Comparison of ENCODE assay signal across 21 cellular contexts in genomic region chr17:7497228-7497627, GRCh38. TPM values are rescaled to one million over a fixed set of nuclear protein-coding genes. Genes with fewer than 3 reads are reported as not detected.
DNase-seq lines count a peak whose midpoint lies in the region; ATAC-seq and TF ChIP-seq lines count a peak whose summit lies in the region.
"Had no signal": no experiment of that assay in that cellular context is flagged by ENCODE, and none has a peak within 500 bp of the region (broad histone marks: within the 10 kb centered on the region; RNA-seq: fewer than 3 reads in every experiment).

No MANE protein-coding gene starts in this region.

- H3K27me3 ChIP-seq in right lobe of liver (no peaks in the 10 kb centered on the region), HAP-1 (ENCODE audit: low read depth) (no peaks in the 10 kb centered on the region), MM.1S (replicated peaks; ENCODE audit: insufficient read depth, low read length) (no peaks in the 10 kb centered on the region)

- H3K9ac ChIP-seq in MM.1S (ENCODE audit: low read length), result no peak overlapping the region

- H4K20me1 ChIP-seq in MM.1S (ENCODE audit: insufficient read depth, low read length), result peaks cover 14% of the 10 kb centered on the region

- DNase-seq in natural killer cell (no peak), right lobe of liver (no peak), HAP-1 (ENCODE audit: low spot score in 2 of 2) (no peak), MM.1S (no peak)
- DNase-seq in natural killer cell treated with Interleukin-12 subunit alpha and Interleukin-12 subunit beta and Interleukin-15 and Interleukin-18, amount 100 ng/mL, for 72 hours (ENCODE audit: low spot score), result no peak
- DNase-seq: activated CD4-positive, alpha-beta T cell treated with anti-CD3 and anti-CD28 coated beads, Interleukin-2, amount 50 U/mL, for 48 hours; activated naive CD8-positive, alpha-beta T cell treated with anti-CD3 and anti-CD28 coated beads, Interleukin-2, amount 10 ng/mL, durations not matched to agents 7 days and 5 days; activated T-cell treated with anti-CD3 and anti-CD28 coated beads, Interleukin-2, amount 50 U/mL, for 48 hours; DMS153; H9; MV-4-11; NCI-H2029; NCI-H510A had no signal

- H3K4me2 ChIP-seq in MM.1S (ENCODE audit: low read depth, low read length), result no peak overlapping the region

- H3K4me1 Mint-ChIP-seq in natural killer cell, result peaks cover 17 to 33% of the 10 kb centered on the region in 2 donors
- peaks cover 16 to 33% of the 10 kb centered on the region in 2 donors for H3K4me1 Mint-ChIP-seq in natural killer cell treated with Interleukin-12 subunit alpha and Interleukin-12 subunit beta and Interleukin-15 and Interleukin-18, amount 100 ng/mL, for 72 hours (ENCODE audit: low read depth in 2 of 2)

- H3K9me2 ChIP-seq in MM.1S (replicated peaks; ENCODE audit: insufficient read depth, low read length), result no peaks in the 10 kb centered on the region

- peaks cover 0 to 4% (median 0%) of the 10 kb centered on the region in 4 donors for H3K4me1 ChIP-seq in right lobe of liver
- no peaks in the 10 kb centered on the region for H3K4me1 ChIP-seq in HAP-1
- no peaks in the 10 kb centered on the region for H3K4me1 ChIP-seq in MM.1S (ENCODE audit: low read length)

- H3K9me3 ChIP-seq in right lobe of liver (no peaks in the 10 kb centered on the region), HAP-1 (no peaks in the 10 kb centered on the region), MM.1S (replicated peaks; ENCODE audit: insufficient read depth, low read length) (no peaks in the 10 kb centered on the region)

- intact Hi-C loops in natural killer cell (cut with micrococcal nuclease) (no loop called here), right lobe of liver (cut with DNase I) (no loop called here)

- H3K36me3 ChIP-seq in right lobe of liver (peaks cover 9 to 66% (median 48%) of the 10 kb centered on the region in 4 donors), HAP-1 (replicated peaks) (peaks cover 71% of the 10 kb centered on the region), MM.1S (replicated peaks; ENCODE audit: insufficient read depth, low read length) (peaks cover 11% of the 10 kb centered on the region)

- ATAC-seq in natural killer cell, result peak in 1 of 3 donors; percentile 11
- ATAC-seq in natural killer cell treated with Interleukin-12 subunit alpha and Interleukin-12 subunit beta and Interleukin-15 and Interleukin-18, amount 100 ng/mL, for 72 hours, result no peak
- peak; percentile 29 to 44 (median 40) for ATAC-seq in right lobe of liver
- no peak for ATAC-seq in GM18907 (IDR thresholded peaks at IDR 0.05; ENCODE audit: unreplicated experiment)
- ATAC-seq: K562 had no signal

- H3K9me3 Mint-ChIP-seq in natural killer cell, result no peaks in the 10 kb centered on the region
- no peaks in the 10 kb centered on the region for H3K9me3 Mint-ChIP-seq in natural killer cell treated with Interleukin-12 subunit alpha and Interleukin-12 subunit beta and Interleukin-15 and Interleukin-18, amount 100 ng/mL, for 72 hours
- H3K9me3 Mint-ChIP-seq: activated naive CD8-positive, alpha-beta T cell treated with anti-CD3 and anti-CD28 coated beads, Interleukin-2, amount 10 ng/mL, durations not matched to agents 7 days and 5 days; H9; stimulated activated naive CD8-positive, alpha-beta T cell treated with anti-CD3 and anti-CD28 coated beads, Interleukin-15, Interleukin-2, amounts not matched to agents 100 ng/mL and 50 ng/mL, for 24 hours had no signal

- H3K36me3 Mint-ChIP-seq in natural killer cell, result peaks cover 11% of the 10 kb centered on the region
- H3K36me3 Mint-ChIP-seq in natural killer cell treated with Interleukin-12 subunit alpha and Interleukin-12 subunit beta and Interleukin-15 and Interleukin-18, amount 100 ng/mL, for 72 hours, result peaks cover 28% of the 10 kb centered on the region

- WGBS in right lobe of liver (ENCODE audit: insufficient coverage, low coverage, low lambda C conversion rate, missing lambda C conversion rate), result 66% methylated on average over 4 of the region's 10 CpGs

- TF ChIP-seq CTCF in natural killer cell (IDR thresholded peaks at IDR 0.05) (no peak), right lobe of liver (IDR thresholded peaks at IDR 0.05) (no peak), MM.1S (IDR thresholded peaks at IDR 0.05; ENCODE audit: low read length) (no peak)

- in situ Hi-C loops in HAP-1 (cut with MboI; ENCODE audit: low sequenced_read_pairs), result no loop called here

- H3K27ac Mint-ChIP-seq in natural killer cell, result peak overlapping the region; percentile 38 to 74
- H3K27ac Mint-ChIP-seq in natural killer cell treated with Interleukin-12 subunit alpha and Interleukin-12 subunit beta and Interleukin-15 and Interleukin-18, amount 100 ng/mL, for 72 hours, result no peak overlapping the region
- H3K27ac Mint-ChIP-seq: stimulated activated naive CD8-positive, alpha-beta T cell treated with anti-CD3 and anti-CD28 coated beads, Interleukin-15, Interleukin-2, amounts not matched to agents 100 ng/mL and 50 ng/mL, for 24 hours had no signal

- no peak overlapping the region for H3K27ac ChIP-seq in right lobe of liver
- H3K27ac ChIP-seq in MM.1S (ENCODE audit: low read length), result no peak overlapping the region
- H3K27ac ChIP-seq: C4-2B, HL-60 had no signal

- TF ChIP-seq POLR2A in right lobe of liver (IDR thresholded peaks at IDR 0.05), result no peak

- H3K4me3 ChIP-seq in right lobe of liver, result no peak overlapping the region
- H3K4me3 ChIP-seq in HAP-1, result no peak overlapping the region
- no peak overlapping the region for H3K4me3 ChIP-seq in MM.1S (ENCODE audit: low read length)
- H3K4me3 ChIP-seq: K562 had no signal

- H2AFZ ChIP-seq in MM.1S (ENCODE audit: low read length), result no peak overlapping the region

- H3F3A ChIP-seq in MM.1S (ENCODE audit: insufficient read depth, low read length), result no peaks in the 10 kb centered on the region; the same call in 1 of the 2 replicates

- no peaks in the 10 kb centered on the region for H3K27me3 Mint-ChIP-seq in natural killer cell (ENCODE audit: low read depth in 2 of 2)
- no peaks in the 10 kb centered on the region for H3K27me3 Mint-ChIP-seq in natural killer cell treated with Interleukin-12 subunit alpha and Interleukin-12 subunit beta and Interleukin-15 and Interleukin-18, amount 100 ng/mL, for 72 hours
- H3K27me3 Mint-ChIP-seq: activated naive CD8-positive, alpha-beta T cell treated with anti-CD3 and anti-CD28 coated beads, Interleukin-2, amount 10 ng/mL, durations not matched to agents 7 days and 5 days; stimulated activated naive CD8-positive, alpha-beta T cell treated with anti-CD3 and anti-CD28 coated beads, Interleukin-15, Interleukin-2, amounts not matched to agents 100 ng/mL and 50 ng/mL, for 24 hours had no signal

- H3K79me2 ChIP-seq in MM.1S (ENCODE audit: low read length), result peaks cover 59% of the 10 kb centered on the region

- H3K4me3 Mint-ChIP-seq in natural killer cell, result no peak overlapping the region
- no peak overlapping the region for H3K4me3 Mint-ChIP-seq in natural killer cell treated with Interleukin-12 subunit alpha and Interleukin-12 subunit beta and Interleukin-15 and Interleukin-18, amount 100 ng/mL, for 72 hours
- H3K4me3 Mint-ChIP-seq: activated naive CD8-positive, alpha-beta T cell treated with anti-CD3 and anti-CD28 coated beads, Interleukin-2, amount 10 ng/mL, durations not matched to agents 7 days and 5 days; stimulated activated naive CD8-positive, alpha-beta T cell treated with anti-CD3 and anti-CD28 coated beads, Interleukin-15, Interleukin-2, amounts not matched to agents 100 ng/mL and 50 ng/mL, for 24 hours had no signal

RNA-seq across cellular contexts. Expression of gene POLR2A, which starts 13.1 kb away (rescaled TPM):
- 100 to 1,000 TPM; 515 to 879 (median 524) TPM for total RNA-seq in natural killer cell
- 100 to 1,000 TPM; 212 to 283 TPM for total RNA-seq in natural killer cell treated with Interleukin-12 subunit alpha and Interleukin-12 subunit beta and Interleukin-15 and Interleukin-18, amount 100 ng/mL, for 72 hours
- total RNA-seq in right lobe of liver, result 10 to 100 TPM; 36.1 to 49.9 (median 46.0) TPM

RNA-seq across cellular contexts. Expression of gene SLC35G6, which starts 16.0 kb away (rescaled TPM):
- total RNA-seq in natural killer cell, result not detected
- not detected for total RNA-seq in natural killer cell treated with Interleukin-12 subunit alpha and Interleukin-12 subunit beta and Interleukin-15 and Interleukin-18, amount 100 ng/mL, for 72 hours
- not detected for total RNA-seq in right lobe of liver
- total RNA-seq: A673; activated naive CD8-positive, alpha-beta T cell treated with anti-CD3 and anti-CD28 coated beads, Interleukin-2, amount 10 ng/mL, durations not matched to agents 7 days and 5 days; bronchial epithelial cell; H9; K562; ureter had no signal

RNA-seq across cellular contexts. Expression of gene ZBTB4, which starts 17.8 kb away (rescaled TPM):
- 10 to 100 TPM; 64.0 to 72.5 (median 68.4) TPM for total RNA-seq in natural killer cell
- 10 to 100 TPM; 19.7 to 26.1 TPM for total RNA-seq in natural killer cell treated with Interleukin-12 subunit alpha and Interleukin-12 subunit beta and Interleukin-15 and Interleukin-18, amount 100 ng/mL, for 72 hours
- total RNA-seq in right lobe of liver, result 10 to 100 TPM in 1 of 6 experiments, 1 to 10 TPM in 5; 5.7 to 10.5 (median 7.9) TPM

RNA-seq across cellular contexts. Expression of gene TNFSF12, which starts 51.6 kb away (rescaled TPM):
- total RNA-seq in natural killer cell, result 10 to 100 TPM; 49.1 to 62.6 (median 60.3) TPM
- 10 to 100 TPM; 54.9 to 69.3 TPM for total RNA-seq in natural killer cell treated with Interleukin-12 subunit alpha and Interleukin-12 subunit beta and Interleukin-15 and Interleukin-18, amount 100 ng/mL, for 72 hours
- 10 to 100 TPM in 4 of 6 experiments, 1 to 10 TPM in 2; 6.1 to 14.7 (median 11.4) TPM for total RNA-seq in right lobe of liver

RNA-seq across cellular contexts. Expression of gene CHRNB1, which starts 52.4 kb away (rescaled TPM):
- total RNA-seq in natural killer cell (10 to 100 TPM in 2 of 3 donors, 1 to 10 TPM in 1; 9.8 to 10.4 (median 10.2) TPM), right lobe of liver (10 to 100 TPM in 2 of 6 experiments, 1 to 10 TPM in 4; 6.0 to 12.3 (median 8.2) TPM)
- 10 to 100 TPM; 10.4 to 13.7 TPM for total RNA-seq in natural killer cell treated with Interleukin-12 subunit alpha and Interleukin-12 subunit beta and Interleukin-15 and Interleukin-18, amount 100 ng/mL, for 72 hours

Comparison
In these comparisons a context has a peak if more than half of its experiments do, and no peak if none do; other contexts are left out.
1. H3K27ac Mint-ChIP-seq: peak in natural killer cell (2 of 2); none in natural killer cell treated with Interleukin-12 subunit alpha and Interleukin-12 subunit beta and Interleukin-15 and Interleukin-18, amount 100 ng/mL, for 72 hours (0 of 2).
2. ATAC-seq: peak in right lobe of liver (4 of 4); none in natural killer cell treated with Interleukin-12 subunit alpha and Interleukin-12 subunit beta and Interleukin-15 and Interleukin-18, amount 100 ng/mL, for 72 hours (0 of 2) and GM18907 (single experiment).
3. RNA of gene POLR2A, which starts 13.1 kb away (total RNA-seq): 515 to 879 TPM in natural killer cell and 212 to 283 TPM in natural killer cell treated with Interleukin-12 subunit alpha and Interleukin-12 subunit beta and Interleukin-15 and Interleukin-18, amount 100 ng/mL, for 72 hours; 36.1 to 49.9 TPM in right lobe of liver; every median in the first group is over 4 times any median in the second.